ENCODE assay signal across 8 cellular contexts in genomic region chrX:103157511-103158316, GRCh38. TPM values are rescaled to one million over a fixed set of nuclear protein-coding genes. Genes with fewer than 3 reads are reported as not detected.
DNase-seq lines count a peak whose midpoint lies in the region; ATAC-seq, FAIRE-seq and TF ChIP-seq lines count a peak whose summit lies in the region.

No MANE protein-coding gene starts in this region.

- no peak overlapping the region for H3K27ac ChIP-seq in fibroblast of lung (ENCODE audit: insufficient read depth, low read length)

- no peak overlapping the region for H3K4me3 ChIP-seq in fibroblast of lung (replicated peaks in 1 of 4; ENCODE audit: control extremely low read depth in 1 of 4, insufficient read depth in 1 of 4, low read depth in 3 of 4, low read length in 4 of 4)

- peak; percentile 56 to 69 for TF ChIP-seq CTCF in fibroblast of lung (conservative IDR thresholded peaks at IDR 0.05 in 1 of 2, IDR thresholded peaks at IDR 0.05 in 1 of 2; ENCODE audit: low read depth in 1 of 2, low read length in 2 of 2)

- no peaks in the 10 kb centered on the region for H4K20me1 ChIP-seq in fibroblast of lung (ENCODE audit: control insufficient read depth, extremely low read depth, insufficient read depth, low read length)

- peak; percentile 91 for FAIRE-seq in A204.1 (lab: Jason Lieb, UNC)

- ATAC-seq in HG03432 (IDR thresholded peaks at IDR 0.05; ENCODE audit: unreplicated experiment) (peak; percentile 53), GM21619 (IDR thresholded peaks at IDR 0.05; ENCODE audit: unreplicated experiment) (no peak)

- H3K79me2 ChIP-seq in fibroblast of lung (ENCODE audit: control insufficient read depth, insufficient read depth, low read length), result no peaks in the 10 kb centered on the region

- H3K9me3 ChIP-seq in fibroblast of lung (ENCODE audit: control insufficient read depth, insufficient read depth, low read depth, low read length), result no peaks in the 10 kb centered on the region

- no peak overlapping the region for H3K4me2 ChIP-seq in fibroblast of lung (ENCODE audit: extremely low read depth, insufficient read depth, low read length)

- H3K4me1 ChIP-seq in fibroblast of lung (ENCODE audit: control insufficient read depth, extremely low read depth, insufficient read depth, low read length), result no peaks in the 10 kb centered on the region

- H3K36me3 ChIP-seq in fibroblast of lung (ENCODE audit: control insufficient read depth, insufficient read depth, low read length), result no peaks in the 10 kb centered on the region

- no peak overlapping the region for H3K9ac ChIP-seq in fibroblast of lung (ENCODE audit: insufficient read depth, low read length)

- no peak overlapping the region for H2AFZ ChIP-seq in fibroblast of lung (ENCODE audit: low read length)

- H3K27me3 ChIP-seq in fibroblast of lung (ENCODE audit: control insufficient read depth, insufficient read depth, low read length), result no peaks in the 10 kb centered on the region

- DNase-seq in DMS79 treated with DMSO at 0.1 percent for 48 hours (lab: John Stamatoyannopoulos, UW) (peak; percentile 42), RKO (ENCODE audit: low spot score) (peak; percentile 38), fibroblast of lung (ENCODE audit: low read depth in 2 of 2) (peak; percentile 33 to 56), retina (peak; percentile 21), ureter (ENCODE audit: low spot score) (no peak)

RNA-seq across cellular contexts. Expression of gene BEX4, which starts 57.2 kb away (rescaled TPM):
- total RNA-seq in fibroblast of lung (11.1 and 20.3 TPM in 2 replicates), ureter (51.2 TPM)
- 12.4 and 15.5 TPM in 2 replicates for polyA plus RNA-seq in fibroblast of lung
- polyA plus RNA-seq in fibroblast of lung (2012), result 10.3 and 15.2 TPM in 2 replicates
- 0.48 and 0.71 TPM in 2 replicates for polyA minus RNA-seq in fibroblast of lung (ENCODE audit: low replicate concordance)
